8 cellular contexts compared by ENCODE assay signal in genomic region chr1:228646717-228647522, GRCh38.
DNase-seq lines count a peak whose midpoint lies in the region; ATAC-seq and TF ChIP-seq lines count a peak whose summit lies in the region.

No MANE protein-coding gene starts in this region.

- no peaks in the 10 kb centered on the region for H4K20me1 ChIP-seq in SK-N-SH (ENCODE audit: insufficient read depth)
- no peaks in the 10 kb centered on the region for H4K20me1 ChIP-seq in mammary epithelial cell (ENCODE audit: insufficient read depth, low read length)

- under 1% methylated on average over 47 of the region's 49 CpGs for WGBS in SK-N-SH (ENCODE audit: low lambda C conversion rate)
- 5% methylated on average over 33 of the region's 49 CpGs for WGBS in mammary epithelial cell (ENCODE audit: low coverage, missing lambda C conversion rate)

- H3K9me3 Mint-ChIP-seq in stimulated activated effector memory CD8-positive, alpha-beta T cell treated with anti-CD3 and anti-CD28 coated beads, Interleukin-12 subunit alpha, Interleukin-12 subunit beta, amount 100 ng/mL, for 72 hours: no peaks in the 10 kb centered on the region

- H2AFZ ChIP-seq in SK-N-SH (ENCODE audit: low read depth): peak overlapping the region; percentile 94
- peak overlapping the region; percentile 89 for H2AFZ ChIP-seq in mammary epithelial cell (ENCODE audit: low read depth, low read length)

- H3K27me3 ChIP-seq in SK-N-SH (ENCODE audit: insufficient read depth) (no peaks in the 10 kb centered on the region), mammary epithelial cell (ENCODE audit: insufficient read depth, low read length) (no peaks in the 10 kb centered on the region)

- TF ChIP-seq CTCF in SK-N-SH (IDR thresholded peaks at IDR 0.05) (no peak), mammary epithelial cell (conservative IDR thresholded peaks at IDR 0.05 in 1 of 2, IDR thresholded peaks at IDR 0.05 in 1 of 2; ENCODE audit: extremely low read depth in 1 of 2, insufficient read depth in 1 of 2, low read depth in 1 of 2, low read length in 2 of 2) (no peak)

- peak overlapping the region; percentile 53 for H3K9ac ChIP-seq in SK-N-SH
- H3K9ac ChIP-seq in mammary epithelial cell (ENCODE audit: insufficient read depth, low read length): peak overlapping the region; percentile 15

- H3K4me1 ChIP-seq in SK-N-SH (ENCODE audit: control insufficient read depth in 1 of 2, insufficient read depth in 2 of 2, low read depth in 1 of 2, low read length in 1 of 2): peaks cover 0 to 18% of the 10 kb centered on the region in 2 experiments; a peak in 2 of 4 replicates
- peaks cover 18% of the 10 kb centered on the region for H3K4me1 ChIP-seq in mammary epithelial cell (ENCODE audit: insufficient read depth, low read length)

- intact Hi-C loops in mammary epithelial cell (cut with micrococcal nuclease): no loop called here

- H3K4me1 Mint-ChIP-seq in stimulated activated effector memory CD8-positive, alpha-beta T cell treated with anti-CD3 and anti-CD28 coated beads, Interleukin-12 subunit alpha, Interleukin-12 subunit beta, amount 100 ng/mL, for 72 hours: peaks cover 27% of the 10 kb centered on the region

- H3K27ac ChIP-seq in SK-N-SH (ENCODE audit: low read depth in 2 of 2, low read length in 1 of 2) (0 out of 4 replicates have a peak overlapping the region, but pooled peaks of 1 of the 2 experiments have one; percentile 14), mammary epithelial cell (ENCODE audit: insufficient read depth, low read depth, low read length) (no peak overlapping the region)

- CTCF ChIA-PET in SK-N-SH (lab: Yijun Ruan, JAX) (no interaction called here), mammary epithelial cell (lab: Charles Lee; ENCODE audit: low non-redundant PET) (interaction anchor here (0.6 kb wide), 1 partner anchor 783 kb away, joined by 4 read pairs; no protein-coding TSS in a partner anchor)

- in situ Hi-C loops in mammary epithelial cell (cut with MboI; ENCODE audit: low sequenced_read_pairs in 2 of 2): no loop called here

- dilution Hi-C loops in mammary epithelial cell (cut with HindIII; ENCODE audit: low sequenced_read_pairs): no loop called here

- H3K36me3 ChIP-seq in SK-N-SH (replicated peaks in 1 of 2; ENCODE audit: control insufficient read depth in 1 of 2, insufficient read depth in 2 of 2, low read length in 1 of 2) (no peaks in the 10 kb centered on the region), mammary epithelial cell (ENCODE audit: insufficient read depth, low read length) (no peaks in the 10 kb centered on the region)

- POLR2A ChIA-PET in SK-N-SH (lab: Yijun Ruan, JAX): no interaction called here

- BruUV-seq in mammary epithelial cell (replicated peaks; lab: Mats Ljungman, UMichigan): TSS peak; percentile 57

- H3K4me3 ChIP-seq in SK-N-SH (ENCODE audit: low read depth in 2 of 2, low read length in 1 of 2) (peak overlapping the region; percentile 59 to 62), mammary epithelial cell (replicated peaks in 1 of 3; ENCODE audit: insufficient read depth in 1 of 3, low read depth in 2 of 3, low read length in 3 of 3) (peak overlapping the region; percentile 44 to 58 (median 55))

- peak; percentile 32 for DNase-seq in DMS79 treated with DMSO at 0.1 percent for 48 hours (lab: John Stamatoyannopoulos, UW)
- DNase-seq in DMS79 (lab: John Stamatoyannopoulos, UW): no peak
- DNase-seq in SK-N-SH: peak; percentile 55
- peak; percentile 71 for DNase-seq in mammary epithelial cell
- peak; percentile 49 for DNase-seq in kidney tubule cell (ENCODE audit: low spot score)
- peak in 1 of 2 donors; percentile 67 for DNase-seq in stimulated activated effector memory CD8-positive, alpha-beta T cell treated with anti-CD3 and anti-CD28 coated beads, Interleukin-12 subunit alpha, Interleukin-12 subunit beta, amount 100 ng/mL, for 72 hours (ENCODE audit: low spot score in 2 of 2)

- H3K4me3 Mint-ChIP-seq in stimulated activated effector memory CD8-positive, alpha-beta T cell treated with anti-CD3 and anti-CD28 coated beads, Interleukin-12 subunit alpha, Interleukin-12 subunit beta, amount 100 ng/mL, for 72 hours: peak overlapping the region; percentile 88

- no peaks in the 10 kb centered on the region for H3K79me2 ChIP-seq in SK-N-SH (ENCODE audit: insufficient read depth)
- H3K79me2 ChIP-seq in mammary epithelial cell (ENCODE audit: insufficient read depth, low read length): no peaks in the 10 kb centered on the region

- H3K9me2 ChIP-seq in SK-N-SH: no peaks in the 10 kb centered on the region

- peak; percentile 86 for ATAC-seq in stimulated activated effector memory CD8-positive, alpha-beta T cell treated with anti-CD3 and anti-CD28 coated beads, Interleukin-12 subunit alpha, Interleukin-12 subunit beta, amount 100 ng/mL, for 72 hours
- no peak for ATAC-seq in HG02798 (IDR thresholded peaks at IDR 0.05; ENCODE audit: poor library complexity, unreplicated experiment)

- peak overlapping the region; percentile 85 for H3K27ac Mint-ChIP-seq in stimulated activated effector memory CD8-positive, alpha-beta T cell treated with anti-CD3 and anti-CD28 coated beads, Interleukin-12 subunit alpha, Interleukin-12 subunit beta, amount 100 ng/mL, for 72 hours

- H3K4me2 ChIP-seq in SK-N-SH (peak overlapping the region; percentile 79), mammary epithelial cell (ENCODE audit: insufficient read depth, low read depth, low read length) (peak overlapping the region; percentile 96)

- no peak for TF ChIP-seq RAD21 in Ishikawa (IDR thresholded peaks at IDR 0.05; ENCODE audit: low read depth)
- no peak for TF ChIP-seq RAD21 in SK-N-SH (IDR thresholded peaks at IDR 0.05; ENCODE audit: low read length)

- H3K9me3 ChIP-seq in SK-N-SH (no peaks in the 10 kb centered on the region), mammary epithelial cell (replicated peaks; ENCODE audit: insufficient read depth, low read length) (no peaks in the 10 kb centered on the region)

- peaks cover 10% of the 10 kb centered on the region for H3K36me3 Mint-ChIP-seq in stimulated activated effector memory CD8-positive, alpha-beta T cell treated with anti-CD3 and anti-CD28 coated beads, Interleukin-12 subunit alpha, Interleukin-12 subunit beta, amount 100 ng/mL, for 72 hours

- H3F3A ChIP-seq in SK-N-SH (replicated peaks; ENCODE audit: insufficient read depth): peaks cover 5% of the 10 kb centered on the region

- TF ChIP-seq EP300 in Ishikawa (IDR thresholded peaks at IDR 0.05; ENCODE audit: borderline replicate concordance): no peak
- TF ChIP-seq EP300 in SK-N-SH (IDR thresholded peaks at IDR 0.05; ENCODE audit: borderline replicate concordance in 1 of 2, low read depth in 1 of 2, low read length in 1 of 2): no peak

TF ChIP-seq in Ishikawa, 13 proteins besides CTCF, POLR2A, EP300 and RAD21 (continues in another document):
- TF ChIP-seq, protein P1, sequence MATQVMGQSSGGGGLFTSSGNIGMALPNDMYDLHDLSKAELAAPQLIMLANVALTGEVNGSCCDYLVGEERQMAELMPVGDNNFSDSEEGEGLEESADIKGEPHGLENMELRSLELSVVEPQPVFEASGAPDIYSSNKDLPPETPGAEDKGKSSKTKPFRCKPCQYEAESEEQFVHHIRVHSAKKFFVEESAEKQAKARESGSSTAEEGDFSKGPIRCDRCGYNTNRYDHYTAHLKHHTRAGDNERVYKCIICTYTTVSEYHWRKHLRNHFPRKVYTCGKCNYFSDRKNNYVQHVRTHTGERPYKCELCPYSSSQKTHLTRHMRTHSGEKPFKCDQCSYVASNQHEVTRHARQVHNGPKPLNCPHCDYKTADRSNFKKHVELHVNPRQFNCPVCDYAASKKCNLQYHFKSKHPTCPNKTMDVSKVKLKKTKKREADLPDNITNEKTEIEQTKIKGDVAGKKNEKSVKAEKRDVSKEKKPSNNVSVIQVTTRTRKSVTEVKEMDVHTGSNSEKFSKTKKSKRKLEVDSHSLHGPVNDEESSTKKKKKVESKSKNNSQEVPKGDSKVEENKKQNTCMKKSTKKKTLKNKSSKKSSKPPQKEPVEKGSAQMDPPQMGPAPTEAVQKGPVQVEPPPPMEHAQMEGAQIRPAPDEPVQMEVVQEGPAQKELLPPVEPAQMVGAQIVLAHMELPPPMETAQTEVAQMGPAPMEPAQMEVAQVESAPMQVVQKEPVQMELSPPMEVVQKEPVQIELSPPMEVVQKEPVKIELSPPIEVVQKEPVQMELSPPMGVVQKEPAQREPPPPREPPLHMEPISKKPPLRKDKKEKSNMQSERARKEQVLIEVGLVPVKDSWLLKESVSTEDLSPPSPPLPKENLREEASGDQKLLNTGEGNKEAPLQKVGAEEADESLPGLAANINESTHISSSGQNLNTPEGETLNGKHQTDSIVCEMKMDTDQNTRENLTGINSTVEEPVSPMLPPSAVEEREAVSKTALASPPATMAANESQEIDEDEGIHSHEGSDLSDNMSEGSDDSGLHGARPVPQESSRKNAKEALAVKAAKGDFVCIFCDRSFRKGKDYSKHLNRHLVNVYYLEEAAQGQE (IDR thresholded peaks at IDR 0.05; ENCODE audit: low read depth): no peak

TF ChIP-seq in SK-N-SH, 30 proteins besides CTCF, POLR2A, EP300 and RAD21:
- TF ChIP-seq SMC3 (IDR thresholded peaks at IDR 0.05; ENCODE audit: low read depth, low read length) (no peak), NRF1 (IDR thresholded peaks at IDR 0.05; ENCODE audit: low read depth, low read length) (peak; percentile 35; the same call in 1 of the 2 replicates)
